Comparison of ENCODE assay signal across 13 cellular contexts in genomic region chr22:26949193-26949592, GRCh38.
DNase-seq lines count a peak whose midpoint lies in the region; ATAC-seq, FAIRE-seq and TF ChIP-seq lines count a peak whose summit lies in the region.
"Had no signal": no experiment of that assay in that cellular context is flagged by ENCODE, and none has a peak within 500 bp of the region (broad histone marks: within the 10 kb centered on the region; RNA-seq: fewer than 3 reads in every experiment).

No MANE protein-coding gene starts in this region.

- H3K36me3 ChIP-seq in MG63 (no peaks in the 10 kb centered on the region), K562 (ENCODE audit: control insufficient read depth, insufficient read depth, low read length) (no peaks in the 10 kb centered on the region)

- H3K9me1 ChIP-seq in K562 (ENCODE audit: control insufficient read depth, insufficient read depth, low read length), result no peaks in the 10 kb centered on the region

- no peak overlapping the region for H3K9ac ChIP-seq in K562 (ENCODE audit: insufficient read depth in 1 of 2, low read depth in 2 of 2, low read length in 2 of 2)

- H3K4me2 ChIP-seq in K562 (ENCODE audit: insufficient read depth, low read length), result no peak overlapping the region
- H3K4me2 ChIP-seq: PC-9 had no signal

- no peak for ATAC-seq in K562
- ATAC-seq: stimulated activated naive CD8-positive, alpha-beta T cell treated with anti-CD3 and anti-CD28 coated beads, Interleukin-15, Interleukin-2, amounts not matched to agents 100 U/mL and 50 U/mL, for 24 hours had no signal

- in situ Hi-C loops in K562 (cut with MboI), result no loop called here

- 10% methylated on average over 2 of the region's 3 CpGs for WGBS in K562 (ENCODE audit: insufficient coverage, low coverage, missing lambda C conversion rate)

- no TSS peak for BruUV-seq in K562 (replicated peaks; lab: Mats Ljungman, UMichigan)

- no peak for TF ChIP-seq RAD21 in K562 (CRISPR knock-in tag; conservative IDR thresholded peaks at IDR 0.05 in 1 of 2, IDR thresholded peaks at IDR 0.05 in 1 of 2)

- H4K20me1 ChIP-seq in K562 (replicated peaks; ENCODE audit: control insufficient read depth, insufficient read depth, low read length), result no peaks in the 10 kb centered on the region; the same call in 1 of the 2 replicates

- no peak overlapping the region for H3K27ac ChIP-seq in K562 (ENCODE audit: extremely low read depth, low read depth, low read length)
- H3K27ac ChIP-seq: PC-9 had no signal

- CTCF ChIA-PET in K562 (lab: Yijun Ruan, JAX; ENCODE audit: low intra/inter-chr PET ratio), result no interaction called here

- no peaks in the 10 kb centered on the region for H3K4me1 ChIP-seq in K562 (replicated peaks in 1 of 2; ENCODE audit: control insufficient read depth in 2 of 2, insufficient read depth in 2 of 2, low read length in 2 of 2)

- no peaks in the 10 kb centered on the region for H3K9me3 ChIP-seq in MG63
- H3K9me3 ChIP-seq in K562 (replicated peaks; ENCODE audit: control insufficient read depth, insufficient read depth, low read depth, low read length), result no peaks in the 10 kb centered on the region

- POLR2A ChIA-PET in K562 (lab: Yijun Ruan, JAX), result interaction anchor here (0.7 kb wide), 1 partner anchor 26 kb away, joined by 5 read pairs; no protein-coding TSS in a partner anchor

- H2AFZ ChIP-seq in K562 (ENCODE audit: low read depth, low read length), result no peak overlapping the region
- H2AFZ ChIP-seq: PC-9 had no signal

- TF ChIP-seq EP300 in K562 (IDR thresholded peaks at IDR 0.05; ENCODE audit: low read length), result no peak

- no peak overlapping the region for H3K4me3 ChIP-seq in MG63
- no peak overlapping the region for H3K4me3 ChIP-seq in K562
- H3K4me3 ChIP-seq: PC-9 had no signal

- intact Hi-C loops in K562 (cut with micrococcal nuclease), result no loop called here

- no peak for TF ChIP-seq CTCF in K562 (IDR thresholded peaks at IDR 0.05 in 2 of 3, conservative IDR thresholded peaks at IDR 0.05 in 1 of 3; ENCODE audit: insufficient read depth in 2 of 3, low read depth in 1 of 3, low read length in 3 of 3)

- no peak for FAIRE-seq in K562 (lab: Jason Lieb, UNC)

- H3K27me3 ChIP-seq in MG63 (no peaks in the 10 kb centered on the region), K562 (ENCODE audit: control insufficient read depth in 2 of 2, insufficient read depth in 2 of 2, low read length in 2 of 2) (no peaks in the 10 kb centered on the region)

- TF ChIP-seq POLR2A in K562 (conservative IDR thresholded peaks at IDR 0.05), result no peak

- DNase-seq in GM04504 (ENCODE audit: low read depth) (peak; percentile 1), MG63 (peak; percentile 6), K562 (ENCODE audit: extremely low read depth in 1 of 4, low spot score in 3 of 4) (peak in 2 of 4 experiments; percentile 5 to 8), lung microvascular endothelial cell (ENCODE audit: low read depth in 2 of 2) (peak; percentile 28 to 43), NCI-H2081 (lab: John Stamatoyannopoulos, UW) (no peak), DMS53 treated with DMSO at 0.1 percent for 48 hours (lab: John Stamatoyannopoulos, UW; ENCODE audit: unreplicated experiment) (no peak), retina (no peak)
- DNase-seq: activated CD4-positive, CD25-positive, alpha-beta regulatory T cell; activated gamma-delta T cell; effector CD4-positive, alpha-beta T cell; NCI-H1694 treated with DMSO at 0.1 percent for 48 hours; stimulated activated naive CD8-positive, alpha-beta T cell treated with anti-CD3 and anti-CD28 coated beads, Interleukin-15, Interleukin-2, amounts not matched to agents 100 U/mL and 50 U/mL, for 24 hours had no signal

- H3K79me2 ChIP-seq in K562 (ENCODE audit: control insufficient read depth, insufficient read depth, low read length), result no peaks in the 10 kb centered on the region

TF ChIP-seq in K562, 482 proteins besides CTCF, POLR2A, EP300 and RAD21 (continues in another document):
- TF ChIP-seq MIER1 (IDR thresholded peaks at IDR 0.05; ENCODE audit: low read depth) (0 out of 2 replicates have a peak, but pooled peaks have one; percentile 29), ZMIZ1 (IDR thresholded peaks at IDR 0.05; ENCODE audit: low read depth in 2 of 2, low read length in 2 of 2) (no peak), RHOXF2B (CRISPR knock-in tag; conservative IDR thresholded peaks at IDR 0.05) (no peak), NR0B1 (IDR thresholded peaks at IDR 0.05; ENCODE audit: partially characterized antibody) (no peak), EHMT2 (IDR thresholded peaks at IDR 0.05) (peak; percentile 75), REST (CRISPR knock-in tag; IDR thresholded peaks at IDR 0.05; ENCODE audit: low read depth) (peak; percentile 65; the same call in 1 of the 2 replicates), PBX2 (CRISPR knock-in tag; IDR thresholded peaks at IDR 0.05; ENCODE audit: low read depth) (no peak), PBX2 (tag; conservative IDR thresholded peaks at IDR 0.05; ENCODE audit: low read depth) (no peak)

Comparison
In these comparisons a context has a peak if more than half of its experiments do, and no peak if none do; other contexts are left out.
1. DNase-seq: peak in GM04504 (single experiment), MG63 (single experiment) and lung microvascular endothelial cell (2 of 2); none in NCI-H2081 (0 of 2), DMS53 treated with DMSO at 0.1 percent for 48 hours (single experiment) and retina (single experiment).